In the genomic region with DNA sequence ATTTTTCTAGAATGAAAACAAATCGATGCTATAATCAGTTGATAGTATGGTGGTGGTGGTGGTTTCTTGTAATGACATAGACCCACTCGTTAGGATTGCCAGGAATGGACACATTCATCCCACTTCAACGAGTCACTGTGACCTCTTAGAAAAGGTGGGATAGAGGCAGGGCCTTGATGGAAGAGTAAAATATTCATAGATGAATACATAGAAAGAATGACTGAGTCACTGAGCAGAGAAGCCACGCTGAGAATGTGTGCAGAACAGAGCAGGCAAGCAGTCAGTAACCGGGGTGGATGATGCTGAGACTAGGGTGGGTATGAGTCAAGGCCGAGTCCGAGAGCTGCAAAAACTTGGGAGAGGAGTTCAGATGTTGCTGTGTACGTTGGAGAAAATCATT, we compare ENCODE assay signal across 1 cellular context.
TF ChIP-seq lines count a peak whose summit lies in the region.

No MANE protein-coding gene starts in this region.

TF ChIP-seq in WTC11, 78 proteins besides CTCF, POLR2A, EP300 and RAD21 (continued from another document):
- TF ChIP-seq, protein P1, sequence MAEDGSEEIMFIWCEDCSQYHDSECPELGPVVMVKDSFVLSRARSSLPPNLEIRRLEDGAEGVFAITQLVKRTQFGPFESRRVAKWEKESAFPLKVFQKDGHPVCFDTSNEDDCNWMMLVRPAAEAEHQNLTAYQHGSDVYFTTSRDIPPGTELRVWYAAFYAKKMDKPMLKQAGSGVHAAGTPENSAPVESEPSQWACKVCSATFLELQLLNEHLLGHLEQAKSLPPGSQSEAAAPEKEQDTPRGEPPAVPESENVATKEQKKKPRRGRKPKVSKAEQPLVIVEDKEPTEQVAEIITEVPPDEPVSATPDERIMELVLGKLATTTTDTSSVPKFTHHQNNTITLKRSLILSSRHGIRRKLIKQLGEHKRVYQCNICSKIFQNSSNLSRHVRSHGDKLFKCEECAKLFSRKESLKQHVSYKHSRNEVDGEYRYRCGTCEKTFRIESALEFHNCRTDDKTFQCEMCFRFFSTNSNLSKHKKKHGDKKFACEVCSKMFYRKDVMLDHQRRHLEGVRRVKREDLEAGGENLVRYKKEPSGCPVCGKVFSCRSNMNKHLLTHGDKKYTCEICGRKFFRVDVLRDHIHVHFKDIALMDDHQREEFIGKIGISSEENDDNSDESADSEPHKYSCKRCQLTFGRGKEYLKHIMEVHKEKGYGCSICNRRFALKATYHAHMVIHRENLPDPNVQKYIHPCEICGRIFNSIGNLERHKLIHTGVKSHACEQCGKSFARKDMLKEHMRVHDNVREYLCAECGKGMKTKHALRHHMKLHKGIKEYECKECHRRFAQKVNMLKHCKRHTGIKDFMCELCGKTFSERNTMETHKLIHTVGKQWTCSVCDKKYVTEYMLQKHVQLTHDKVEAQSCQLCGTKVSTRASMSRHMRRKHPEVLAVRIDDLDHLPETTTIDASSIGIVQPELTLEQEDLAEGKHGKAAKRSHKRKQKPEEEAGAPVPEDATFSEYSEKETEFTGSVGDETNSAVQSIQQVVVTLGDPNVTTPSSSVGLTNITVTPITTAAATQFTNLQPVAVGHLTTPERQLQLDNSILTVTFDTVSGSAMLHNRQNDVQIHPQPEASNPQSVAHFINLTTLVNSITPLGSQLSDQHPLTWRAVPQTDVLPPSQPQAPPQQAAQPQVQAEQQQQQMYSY (CRISPR knock-in tag; IDR thresholded peaks at IDR 0.05): no peak
- TF ChIP-seq, protein P2, sequence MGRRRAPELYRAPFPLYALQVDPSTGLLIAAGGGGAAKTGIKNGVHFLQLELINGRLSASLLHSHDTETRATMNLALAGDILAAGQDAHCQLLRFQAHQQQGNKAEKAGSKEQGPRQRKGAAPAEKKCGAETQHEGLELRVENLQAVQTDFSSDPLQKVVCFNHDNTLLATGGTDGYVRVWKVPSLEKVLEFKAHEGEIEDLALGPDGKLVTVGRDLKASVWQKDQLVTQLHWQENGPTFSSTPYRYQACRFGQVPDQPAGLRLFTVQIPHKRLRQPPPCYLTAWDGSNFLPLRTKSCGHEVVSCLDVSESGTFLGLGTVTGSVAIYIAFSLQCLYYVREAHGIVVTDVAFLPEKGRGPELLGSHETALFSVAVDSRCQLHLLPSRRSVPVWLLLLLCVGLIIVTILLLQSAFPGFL (CRISPR knock-in tag; IDR thresholded peaks at IDR 0.05; ENCODE audit: borderline replicate concordance): no peak
